In genomic region chr10:4498763-4499251, GRCh38 we compare ENCODE assay signal across 10 cellular contexts.
DNase-seq lines count a peak whose midpoint lies in the region; ATAC-seq and TF ChIP-seq lines count a peak whose summit lies in the region.
"Had no signal": no experiment of that assay in that cellular context is flagged by ENCODE, and none has a peak within 500 bp of the region (broad histone marks: within the 10 kb centered on the region; RNA-seq: fewer than 3 reads in every experiment).

No MANE protein-coding gene starts in this region.

- peak; percentile 80 for ATAC-seq in Right ventricle myocardium inferior
- ATAC-seq in activated CD4-positive, CD25-positive, alpha-beta regulatory T cell treated with anti-CD3 and anti-CD28 coated beads, Interleukin-2, amount 50 U/mL, for 24 hours = no peak

- TF ChIP-seq CTCF in coronary artery (IDR thresholded peaks at IDR 0.05) = no peak
- TF ChIP-seq CTCF in glutamatergic neuron (IDR thresholded peaks at IDR 0.05; ENCODE audit: partially characterized antibody, unreplicated experiment) = no peak

- no peaks in the 10 kb centered on the region for H3K36me3 Mint-ChIP-seq in glutamatergic neuron (ENCODE audit: unreplicated experiment)

- no peak overlapping the region for H3K4me3 Mint-ChIP-seq in glutamatergic neuron (ENCODE audit: unreplicated experiment)

- no peak overlapping the region for H3K4me3 ChIP-seq in coronary artery
- H3K4me3 ChIP-seq: BLaER1 treated with 17β-estradiol and CSF1 and Interleukin-3, amounts not matched to agents 10 nM and 100 nM had no signal

- peak overlapping the region; percentile 79 to 95 for H3K27ac ChIP-seq in coronary artery
- H3K27ac ChIP-seq: BLaER1 treated with 17β-estradiol and CSF1 and Interleukin-3, amounts not matched to agents 10 nM and 100 nM; RWPE1 had no signal

- H3K4me1 Mint-ChIP-seq in glutamatergic neuron (ENCODE audit: low read depth, unreplicated experiment) = no peaks in the 10 kb centered on the region

- intact Hi-C loops in Right ventricle myocardium inferior (cut with DNase I) (loop anchor here (5.0 kb wide), 1 partner anchor 717 kb away; no protein-coding TSS in a partner anchor), cardiac septum (cut with DNase I) (loop anchor here (2.0 to 5.0 kb wide), 2 partner anchors 256 to 707 kb away; no protein-coding TSS in a partner anchor)

- H3K27ac Mint-ChIP-seq in glutamatergic neuron (ENCODE audit: unreplicated experiment) = no peak overlapping the region

- DNase-seq in Right ventricle myocardium inferior (ENCODE audit: missing footprints) (no peak), cardiac septum (ENCODE audit: low spot score) (no peak), coronary artery (ENCODE audit: low spot score) (no peak), lung microvascular endothelial cell (ENCODE audit: low read depth in 2 of 2) (peak; percentile 74 to 79), glutamatergic neuron (no peak), NCI-H226 (no peak)
- DNase-seq in activated T-cell treated with anti-CD3 and anti-CD28 coated beads, Interleukin-2, amount 50 U/mL, for 48 hours = no peak

- no peaks in the 10 kb centered on the region for H3K9me3 Mint-ChIP-seq in glutamatergic neuron (ENCODE audit: unreplicated experiment)

- H3K27me3 Mint-ChIP-seq in glutamatergic neuron (ENCODE audit: unreplicated experiment) = no peaks in the 10 kb centered on the region

Comparison
In these comparisons a context has a peak if more than half of its experiments do, and no peak if none do; other contexts are left out.
1. DNase-seq: peak in lung microvascular endothelial cell (2 of 2); none in Right ventricle myocardium inferior (single experiment), cardiac septum (single experiment), coronary artery (single experiment), glutamatergic neuron (single experiment), activated T-cell treated with anti-CD3 and anti-CD28 coated beads, Interleukin-2, amount 50 U/mL, for 48 hours (0 of 2) and NCI-H226 (single experiment).